19 cellular contexts compared by ENCODE assay signal in genomic region chr9:93085676-93086075, GRCh38. TPM values are rescaled to one million over a fixed set of nuclear protein-coding genes. Genes with fewer than 3 reads are reported as not detected.
DNase-seq lines count a peak whose midpoint lies in the region; ATAC-seq and TF ChIP-seq lines count a peak whose summit lies in the region.
"Had no signal": no experiment of that assay in that cellular context is flagged by ENCODE, and none has a peak within 500 bp of the region (broad histone marks: within the 10 kb centered on the region; RNA-seq: fewer than 3 reads in every experiment).

No MANE protein-coding gene starts in this region.

- H3K9me3 Mint-ChIP-seq in activated T-helper 1 cell treated with anti-CD3 and anti-CD28 coated beads, Interleukin-12 subunit alpha, Interleukin-12 subunit beta, Interleukin-2, Interleukin-4 antibody, amounts not matched to agents 30 ng/mL and 10 ng/mL and 1 ng/mL, durations not matched to agents 14 hours and 24 hours and 36 hours, result peaks cover 15% of the 10 kb centered on the region
- H3K9me3 Mint-ChIP-seq in progenitor cell of endocrine pancreas (ENCODE audit: low read depth), result peaks cover 3% of the 10 kb centered on the region
- H3K9me3 Mint-ChIP-seq: central memory CD8-positive, alpha-beta T cell; immature natural killer cell; naive thymus-derived CD8-positive, alpha-beta T cell had no signal

- H3K4me1 Mint-ChIP-seq in activated T-helper 1 cell treated with anti-CD3 and anti-CD28 coated beads, Interleukin-12 subunit alpha, Interleukin-12 subunit beta, Interleukin-2, Interleukin-4 antibody, amounts not matched to agents 30 ng/mL and 10 ng/mL and 1 ng/mL, durations not matched to agents 14 hours and 24 hours and 36 hours (ENCODE audit: low read depth), result peaks cover 47% of the 10 kb centered on the region
- peaks cover 9% of the 10 kb centered on the region for H3K4me1 Mint-ChIP-seq in progenitor cell of endocrine pancreas (ENCODE audit: low read depth)

- 92 to 100% methylated on average over 3 to 4 of the region's 4 CpGs for WGBS in esophagus squamous epithelium, 2 donors

- peak; percentile 36 for DNase-seq in cardiac septum (ENCODE audit: low spot score)
- DNase-seq in left ventricle myocardium superior, result no peak
- DNase-seq in activated T-helper 1 cell treated with anti-CD3 and anti-CD28 coated beads, Interleukin-12 subunit alpha, Interleukin-12 subunit beta, Interleukin-2, Interleukin-4 antibody, amounts not matched to agents 30 ng/mL and 10 ng/mL and 1 ng/mL, durations not matched to agents 14 hours and 24 hours and 36 hours (ENCODE audit: low spot score), result no peak
- DNase-seq in kidney tubule cell (ENCODE audit: low spot score), result peak; percentile 34
- DNase-seq in upper lobe of right lung, result peak; percentile 9
- DNase-seq in esophagus squamous epithelium (lab: John Stamatoyannopoulos, UW), result no peak
- no peak for DNase-seq in progenitor cell of endocrine pancreas (ENCODE audit: low spot score, unreplicated experiment)
- DNase-seq: amygdala, immature natural killer cell, Kasumi-1, NCI-H526, SHP77, T-helper 17 cell had no signal

- H3K4me3 Mint-ChIP-seq in activated T-helper 1 cell treated with anti-CD3 and anti-CD28 coated beads, Interleukin-12 subunit alpha, Interleukin-12 subunit beta, Interleukin-2, Interleukin-4 antibody, amounts not matched to agents 30 ng/mL and 10 ng/mL and 1 ng/mL, durations not matched to agents 14 hours and 24 hours and 36 hours, result no peak overlapping the region
- no peak overlapping the region for H3K4me3 Mint-ChIP-seq in progenitor cell of endocrine pancreas (ENCODE audit: low read depth)
- H3K4me3 Mint-ChIP-seq: central memory CD8-positive, alpha-beta T cell; immature natural killer cell; naive thymus-derived CD8-positive, alpha-beta T cell; T-helper 17 cell had no signal

- no peaks in the 10 kb centered on the region for H3K27me3 ChIP-seq in upper lobe of right lung
- no peaks in the 10 kb centered on the region for H3K27me3 ChIP-seq in esophagus squamous epithelium
- H3K27me3 ChIP-seq: heart left ventricle had no signal

- H3K9me3 ChIP-seq in upper lobe of right lung (no peaks in the 10 kb centered on the region), esophagus squamous epithelium (peaks cover 0 to 13% (median 0%) of the 10 kb centered on the region in 3 donors)
- H3K9me3 ChIP-seq: heart left ventricle had no signal

- no peak overlapping the region for H3K27ac ChIP-seq in upper lobe of right lung
- no peak overlapping the region for H3K27ac ChIP-seq in esophagus squamous epithelium
- H3K27ac ChIP-seq: heart left ventricle, VCaP had no signal

- intact Hi-C loops in cardiac septum (cut with DNase I) (no loop called here), left ventricle myocardium superior (cut with micrococcal nuclease) (no loop called here), upper lobe of right lung (cut with DNase I) (no loop called here), esophagus squamous epithelium (cut with DNase I) (no loop called here)
- intact Hi-C loops in activated T-helper 1 cell treated with anti-CD3 and anti-CD28 coated beads, Interleukin-12 subunit alpha, Interleukin-12 subunit beta, Interleukin-2, Interleukin-4 antibody, amounts not matched to agents 30 ng/mL and 10 ng/mL and 1 ng/mL, durations not matched to agents 14 hours and 24 hours and 36 hours (cut with micrococcal nuclease), result no loop called here

- ATAC-seq in left ventricle myocardium superior (no peak), upper lobe of right lung (no peak), GM18498 (IDR thresholded peaks at IDR 0.05; ENCODE audit: unreplicated experiment) (no peak)
- ATAC-seq: heart left ventricle; naive thymus-derived CD8-positive, alpha-beta T cell; T-helper 17 cell had no signal

- H3K36me3 Mint-ChIP-seq in activated T-helper 1 cell treated with anti-CD3 and anti-CD28 coated beads, Interleukin-12 subunit alpha, Interleukin-12 subunit beta, Interleukin-2, Interleukin-4 antibody, amounts not matched to agents 30 ng/mL and 10 ng/mL and 1 ng/mL, durations not matched to agents 14 hours and 24 hours and 36 hours (ENCODE audit: low read depth), result peaks cover 62% of the 10 kb centered on the region
- no peaks in the 10 kb centered on the region for H3K36me3 Mint-ChIP-seq in progenitor cell of endocrine pancreas (ENCODE audit: insufficient read depth)

- TF ChIP-seq CTCF in upper lobe of right lung (IDR thresholded peaks at IDR 0.05), result no peak
- TF ChIP-seq CTCF in esophagus squamous epithelium (IDR thresholded peaks at IDR 0.05), result no peak
- TF ChIP-seq CTCF in progenitor cell of endocrine pancreas (IDR thresholded peaks at IDR 0.05; ENCODE audit: unreplicated experiment), result no peak

- peak overlapping the region; percentile 71 for H3K27ac Mint-ChIP-seq in activated T-helper 1 cell treated with anti-CD3 and anti-CD28 coated beads, Interleukin-12 subunit alpha, Interleukin-12 subunit beta, Interleukin-2, Interleukin-4 antibody, amounts not matched to agents 30 ng/mL and 10 ng/mL and 1 ng/mL, durations not matched to agents 14 hours and 24 hours and 36 hours
- H3K27ac Mint-ChIP-seq in progenitor cell of endocrine pancreas, result no peak overlapping the region
- H3K27ac Mint-ChIP-seq: immature natural killer cell had no signal

- H3K27me3 Mint-ChIP-seq in activated T-helper 1 cell treated with anti-CD3 and anti-CD28 coated beads, Interleukin-12 subunit alpha, Interleukin-12 subunit beta, Interleukin-2, Interleukin-4 antibody, amounts not matched to agents 30 ng/mL and 10 ng/mL and 1 ng/mL, durations not matched to agents 14 hours and 24 hours and 36 hours (ENCODE audit: insufficient read depth), result no peaks in the 10 kb centered on the region
- no peaks in the 10 kb centered on the region for H3K27me3 Mint-ChIP-seq in progenitor cell of endocrine pancreas
- H3K27me3 Mint-ChIP-seq: central memory CD8-positive, alpha-beta T cell; naive thymus-derived CD8-positive, alpha-beta T cell; T-helper 17 cell had no signal

- H3K36me3 ChIP-seq in upper lobe of right lung (no peaks in the 10 kb centered on the region), esophagus squamous epithelium (no peaks in the 10 kb centered on the region)
- H3K36me3 ChIP-seq: heart left ventricle had no signal

- H3K4me1 ChIP-seq in upper lobe of right lung, result peaks cover 17% of the 10 kb centered on the region
- H3K4me1 ChIP-seq in esophagus squamous epithelium, result no peaks in the 10 kb centered on the region

- TF ChIP-seq POLR2A in esophagus squamous epithelium (IDR thresholded peaks at IDR 0.05), result no peak

- H3K4me3 ChIP-seq in upper lobe of right lung, result no peak overlapping the region
- no peak overlapping the region for H3K4me3 ChIP-seq in esophagus squamous epithelium
- H3K4me3 ChIP-seq: heart left ventricle had no signal

RNA-seq across cellular contexts. Expression of gene CARD19, which starts 10.3 kb away (rescaled TPM):
- total RNA-seq in cardiac septum (45.1 TPM), left ventricle myocardium superior (22.4 TPM), upper lobe of right lung (31.8 TPM), esophagus squamous epithelium (10 to 100 TPM; 16.2 to 37.8 (median 29.0) TPM), progenitor cell of endocrine pancreas (19.3 and 20.4 TPM in 2 replicates)
- 40.5 and 41.7 TPM in 2 replicates for total RNA-seq in activated T-helper 1 cell treated with anti-CD3 and anti-CD28 coated beads, Interleukin-12 subunit alpha, Interleukin-12 subunit beta, Interleukin-2, Interleukin-4 antibody, amounts not matched to agents 30 ng/mL and 10 ng/mL and 1 ng/mL, durations not matched to agents 14 hours and 24 hours and 36 hours

RNA-seq across cellular contexts. Expression of gene SUSD3, which starts 27.2 kb away (rescaled TPM):
- total RNA-seq in cardiac septum (1.1 TPM), left ventricle myocardium superior (0.87 TPM), upper lobe of right lung (4.8 TPM), esophagus squamous epithelium (1 to 10 TPM in 3 of 4 donors, under 1 TPM in 1; 0.22 to 5.8 (median 2.7) TPM), progenitor cell of endocrine pancreas (0.43 and 1.2 TPM in 2 replicates)
- 31.7 and 33.2 TPM in 2 replicates for total RNA-seq in activated T-helper 1 cell treated with anti-CD3 and anti-CD28 coated beads, Interleukin-12 subunit alpha, Interleukin-12 subunit beta, Interleukin-2, Interleukin-4 antibody, amounts not matched to agents 30 ng/mL and 10 ng/mL and 1 ng/mL, durations not matched to agents 14 hours and 24 hours and 36 hours
- total RNA-seq: lung microvascular endothelial cell had no signal

RNA-seq across cellular contexts. Expression of gene NINJ1, which starts 48.4 kb away (rescaled TPM):
- 46.4 TPM for total RNA-seq in cardiac septum
- 46.8 TPM for total RNA-seq in left ventricle myocardium superior
- total RNA-seq in activated T-helper 1 cell treated with anti-CD3 and anti-CD28 coated beads, Interleukin-12 subunit alpha, Interleukin-12 subunit beta, Interleukin-2, Interleukin-4 antibody, amounts not matched to agents 30 ng/mL and 10 ng/mL and 1 ng/mL, durations not matched to agents 14 hours and 24 hours and 36 hours, result 94.2 and 95.3 TPM in 2 replicates
- total RNA-seq in upper lobe of right lung, result 53.2 TPM
- 10 to 100 TPM; 12.6 to 61.3 (median 31.4) TPM for total RNA-seq in esophagus squamous epithelium
- 38.1 and 39.5 TPM in 2 replicates for total RNA-seq in progenitor cell of endocrine pancreas

Comparison
In these comparisons a context has a peak if more than half of its experiments do, and no peak if none do; other contexts are left out.
1. DNase-seq: peak in cardiac septum (single experiment), kidney tubule cell (single experiment) and upper lobe of right lung (single experiment); none in left ventricle myocardium superior (single experiment), activated T-helper 1 cell treated with anti-CD3 and anti-CD28 coated beads, Interleukin-12 subunit alpha, Interleukin-12 subunit beta, Interleukin-2, Interleukin-4 antibody, amounts not matched to agents 30 ng/mL and 10 ng/mL and 1 ng/mL, durations not matched to agents 14 hours and 24 hours and 36 hours (single experiment), esophagus squamous epithelium (single experiment) and progenitor cell of endocrine pancreas (single experiment).